In the genomic region with DNA sequence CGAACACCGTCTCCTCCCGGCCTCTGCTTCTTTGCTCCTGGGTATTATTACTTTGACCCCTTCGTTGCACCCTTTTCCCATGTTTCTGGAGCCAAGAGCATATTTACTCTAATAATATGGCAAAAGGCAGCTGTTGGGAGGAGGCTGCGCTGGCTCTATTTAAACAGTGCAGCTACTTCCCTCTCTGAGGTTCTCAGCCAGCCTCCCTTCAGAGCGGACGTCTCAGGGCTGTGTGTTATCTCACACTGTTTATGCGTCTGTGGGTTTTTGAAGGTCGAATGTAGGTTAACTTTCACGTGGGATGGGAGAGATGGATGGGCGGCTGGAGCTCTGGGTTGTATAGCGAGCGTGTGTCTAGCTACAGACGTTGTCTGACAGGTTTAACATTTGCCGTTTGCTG, we compare ENCODE assay signal across 18 cellular contexts. TPM values are rescaled to one million over a fixed set of nuclear protein-coding genes. Genes with fewer than 3 reads are reported as not detected.
DNase-seq lines count a peak whose midpoint lies in the region; ATAC-seq lines count a peak whose summit lies in the region.
"Had no signal": no experiment of that assay in that cellular context is flagged by ENCODE, and none has a peak within 500 bp of the region (broad histone marks: within the 10 kb centered on the region; RNA-seq: fewer than 3 reads in every experiment).

No MANE protein-coding gene starts in this region.

- H3K27ac ChIP-seq in stomach smooth muscle (ENCODE audit: low read length): no peak overlapping the region
- H3K27ac ChIP-seq: tibial artery had no signal

- POLR2A ChIA-PET in activated naive CD8-positive, alpha-beta T cell treated with anti-CD3 and anti-CD28 coated beads, Interleukin-2, amount 10 ng/mL, durations not matched to agents 7 days and 5 days (lab: Charles Lee): no interaction called here

- ATAC-seq in activated naive CD8-positive, alpha-beta T cell treated with anti-CD3 and anti-CD28 coated beads, Interleukin-2, amount 10 ng/mL, durations not matched to agents 7 days and 5 days (ENCODE audit: low read depth): peak; percentile 45
- ATAC-seq in GM21528 (IDR thresholded peaks at IDR 0.05; ENCODE audit: low FRiP score, unreplicated experiment): no peak
- ATAC-seq in activated T-helper 17 cell treated with anti-CD3 and anti-CD28 coated beads, Interleukin-2, amount 50 U/mL, for 72 hours (replicated peaks): no peak
- ATAC-seq: GM23338, left cardiac atrium, T-helper 17 cell had no signal

- H3K27me3 Mint-ChIP-seq in activated naive CD8-positive, alpha-beta T cell treated with anti-CD3 and anti-CD28 coated beads, Interleukin-2, amount 10 ng/mL, durations not matched to agents 7 days and 5 days: peaks cover 11% of the 10 kb centered on the region
- peaks cover 26% of the 10 kb centered on the region for H3K27me3 Mint-ChIP-seq in activated naive CD8-positive, alpha-beta T cell treated with anti-CD3 and anti-CD28 coated beads for 36 hours
- H3K27me3 Mint-ChIP-seq in activated T-helper 17 cell treated with anti-CD3 and anti-CD28 coated beads, Interleukin-2, amount 50 U/mL, for 72 hours: peaks cover 33% of the 10 kb centered on the region

- no peak overlapping the region for H3K4me3 Mint-ChIP-seq in activated naive CD8-positive, alpha-beta T cell treated with anti-CD3 and anti-CD28 coated beads, Interleukin-2, amount 10 ng/mL, durations not matched to agents 7 days and 5 days
- H3K4me3 Mint-ChIP-seq in activated naive CD8-positive, alpha-beta T cell treated with anti-CD3 and anti-CD28 coated beads for 36 hours: no peak overlapping the region
- H3K4me3 Mint-ChIP-seq in activated T-helper 17 cell treated with anti-CD3 and anti-CD28 coated beads, Interleukin-2, amount 50 U/mL, for 72 hours: no peak overlapping the region
- H3K4me3 Mint-ChIP-seq: GM23338, T-helper 17 cell had no signal

- H3K9me3 Mint-ChIP-seq in activated naive CD8-positive, alpha-beta T cell treated with anti-CD3 and anti-CD28 coated beads, Interleukin-2, amount 10 ng/mL, durations not matched to agents 7 days and 5 days: peaks cover 1% of the 10 kb centered on the region
- no peaks in the 10 kb centered on the region for H3K9me3 Mint-ChIP-seq in activated naive CD8-positive, alpha-beta T cell treated with anti-CD3 and anti-CD28 coated beads for 36 hours
- H3K9me3 Mint-ChIP-seq in activated T-helper 17 cell treated with anti-CD3 and anti-CD28 coated beads, Interleukin-2, amount 50 U/mL, for 72 hours: no peaks in the 10 kb centered on the region
- H3K9me3 Mint-ChIP-seq: GM23338 had no signal

- peak overlapping the region; percentile 32 to 44 for H3K4me3 ChIP-seq in stomach smooth muscle (ENCODE audit: low read length in 2 of 2)
- H3K4me3 ChIP-seq: GM23338, tibial artery had no signal

- peaks cover 10% of the 10 kb centered on the region for H3K4me1 Mint-ChIP-seq in activated naive CD8-positive, alpha-beta T cell treated with anti-CD3 and anti-CD28 coated beads, Interleukin-2, amount 10 ng/mL, durations not matched to agents 7 days and 5 days
- H3K4me1 Mint-ChIP-seq in activated naive CD8-positive, alpha-beta T cell treated with anti-CD3 and anti-CD28 coated beads for 36 hours: peaks cover 15% of the 10 kb centered on the region
- no peaks in the 10 kb centered on the region for H3K4me1 Mint-ChIP-seq in activated T-helper 17 cell treated with anti-CD3 and anti-CD28 coated beads, Interleukin-2, amount 50 U/mL, for 72 hours
- H3K4me1 Mint-ChIP-seq: GM23338 had no signal

- H3K9ac ChIP-seq in stomach smooth muscle (ENCODE audit: low read length in 2 of 2): peak overlapping the region in 1 of 2 donors; percentile 29

- H3K27ac Mint-ChIP-seq in activated naive CD8-positive, alpha-beta T cell treated with anti-CD3 and anti-CD28 coated beads, Interleukin-2, amount 10 ng/mL, durations not matched to agents 7 days and 5 days: no peak overlapping the region
- H3K27ac Mint-ChIP-seq in activated naive CD8-positive, alpha-beta T cell treated with anti-CD3 and anti-CD28 coated beads for 36 hours: no peak overlapping the region
- no peak overlapping the region for H3K27ac Mint-ChIP-seq in activated T-helper 17 cell treated with anti-CD3 and anti-CD28 coated beads, Interleukin-2, amount 50 U/mL, for 72 hours
- H3K27ac Mint-ChIP-seq: GM23338, T-helper 17 cell had no signal

- H3K4me1 ChIP-seq in stomach smooth muscle (ENCODE audit: control insufficient read depth, insufficient read depth, low read length): peaks cover 5% of the 10 kb centered on the region
- H3K4me1 ChIP-seq: tibial artery had no signal

- H3K36me3 ChIP-seq in stomach smooth muscle (ENCODE audit: control insufficient read depth in 2 of 2, insufficient read depth in 2 of 2, low read length in 2 of 2): no peaks in the 10 kb centered on the region
- H3K36me3 ChIP-seq: tibial artery had no signal

- no peaks in the 10 kb centered on the region for H3K36me3 Mint-ChIP-seq in activated naive CD8-positive, alpha-beta T cell treated with anti-CD3 and anti-CD28 coated beads, Interleukin-2, amount 10 ng/mL, durations not matched to agents 7 days and 5 days
- H3K36me3 Mint-ChIP-seq in activated naive CD8-positive, alpha-beta T cell treated with anti-CD3 and anti-CD28 coated beads for 36 hours: no peaks in the 10 kb centered on the region
- no peaks in the 10 kb centered on the region for H3K36me3 Mint-ChIP-seq in activated T-helper 17 cell treated with anti-CD3 and anti-CD28 coated beads, Interleukin-2, amount 50 U/mL, for 72 hours (ENCODE audit: low read depth)

- H3K9me3 ChIP-seq in stomach smooth muscle (ENCODE audit: control insufficient read depth in 2 of 2, low read length in 2 of 2): no peaks in the 10 kb centered on the region
- H3K9me3 ChIP-seq: tibial artery had no signal

- H3K27me3 ChIP-seq in stomach smooth muscle (ENCODE audit: control insufficient read depth in 1 of 2, insufficient read depth in 2 of 2, low read length in 2 of 2): peaks cover 0 to 13% of the 10 kb centered on the region in 2 donors

- no peak for DNase-seq in activated naive CD8-positive, alpha-beta T cell treated with anti-CD3 and anti-CD28 coated beads, Interleukin-2, amount 10 ng/mL, durations not matched to agents 7 days and 5 days
- DNase-seq in activated naive CD8-positive, alpha-beta T cell treated with anti-CD3 and anti-CD28 coated beads for 36 hours: no peak
- DNase-seq in SKM-1 treated with dmso at 0.1 percent for 144 hours (lab: John Stamatoyannopoulos, UW; ENCODE audit: unreplicated experiment) (peak; percentile 62), left kidney (ENCODE audit: low read depth, low spot score) (peak; percentile 49), NCI-H748 (lab: John Stamatoyannopoulos, UW; ENCODE audit: unreplicated experiment) (no peak)
- DNase-seq: activated T-cell treated with anti-CD3 and anti-CD28 coated beads, Interleukin-2, amount 50 U/mL, for 48 hours; anterior cingulate cortex; cortex of kidney; hippocampal formation; left cardiac atrium; NCI-H69; stimulated activated CD4-positive, alpha-beta T cell treated with anti-CD3 and anti-CD28 coated beads, Interleukin-1b, Interleukin-23, amount 100 ng/mL, for 48 hours; T-helper 17 cell; tibial artery had no signal

RNA-seq across cellular contexts. Expression of gene COX4I1, which starts 45.3 kb away (rescaled TPM):
- 100 to 1,000 TPM; 489 to 502 TPM for total RNA-seq in activated naive CD8-positive, alpha-beta T cell treated with anti-CD3 and anti-CD28 coated beads, Interleukin-2, amount 10 ng/mL, durations not matched to agents 7 days and 5 days
- total RNA-seq in activated naive CD8-positive, alpha-beta T cell treated with anti-CD3 and anti-CD28 coated beads for 36 hours: 100 to 1,000 TPM; 524 to 548 TPM
- 100 to 1,000 TPM; 415 to 467 TPM for total RNA-seq in activated T-helper 17 cell treated with anti-CD3 and anti-CD28 coated beads, Interleukin-2, amount 50 U/mL, for 72 hours

RNA-seq across cellular contexts. Expression of gene EMC8, which starts 45.4 kb away (rescaled TPM):
- total RNA-seq in activated naive CD8-positive, alpha-beta T cell treated with anti-CD3 and anti-CD28 coated beads, Interleukin-2, amount 10 ng/mL, durations not matched to agents 7 days and 5 days: 10 to 100 TPM; 29.2 to 34.1 TPM
- 10 to 100 TPM; 49.4 to 51.0 TPM for total RNA-seq in activated naive CD8-positive, alpha-beta T cell treated with anti-CD3 and anti-CD28 coated beads for 36 hours
- total RNA-seq in activated T-helper 17 cell treated with anti-CD3 and anti-CD28 coated beads, Interleukin-2, amount 50 U/mL, for 72 hours: 10 to 100 TPM; 17.4 to 42.7 TPM

RNA-seq across cellular contexts. Expression of gene IRF8, which starts 54.2 kb away (rescaled TPM):
- total RNA-seq in activated naive CD8-positive, alpha-beta T cell treated with anti-CD3 and anti-CD28 coated beads, Interleukin-2, amount 10 ng/mL, durations not matched to agents 7 days and 5 days: 10 to 100 TPM; 27.8 to 30.8 TPM
- total RNA-seq in activated naive CD8-positive, alpha-beta T cell treated with anti-CD3 and anti-CD28 coated beads for 36 hours: 100 to 1,000 TPM; 230 to 234 TPM
- total RNA-seq in activated T-helper 17 cell treated with anti-CD3 and anti-CD28 coated beads, Interleukin-2, amount 50 U/mL, for 72 hours: 10 to 100 TPM in 1 of 2 donors, 1 to 10 TPM in 1; 6.3 to 12.1 TPM

Comparison
In these comparisons a context has a peak if more than half of its experiments do, and no peak if none do; other contexts are left out.
1. RNA of gene IRF8, which starts 54.2 kb away (total RNA-seq): 230 to 234 TPM in activated naive CD8-positive, alpha-beta T cell treated with anti-CD3 and anti-CD28 coated beads for 36 hours; 27.8 to 30.8 TPM in activated naive CD8-positive, alpha-beta T cell treated with anti-CD3 and anti-CD28 coated beads, Interleukin-2, amount 10 ng/mL, durations not matched to agents 7 days and 5 days and 6.3 to 12.1 TPM in activated T-helper 17 cell treated with anti-CD3 and anti-CD28 coated beads, Interleukin-2, amount 50 U/mL, for 72 hours; every median in the first group is over 4 times any median in the second.
2. DNase-seq: peak in SKM-1 treated with dmso at 0.1 percent for 144 hours (single experiment) and left kidney (single experiment); none in activated naive CD8-positive, alpha-beta T cell treated with anti-CD3 and anti-CD28 coated beads, Interleukin-2, amount 10 ng/mL, durations not matched to agents 7 days and 5 days (single experiment), activated naive CD8-positive, alpha-beta T cell treated with anti-CD3 and anti-CD28 coated beads for 36 hours (single experiment) and NCI-H748 (single experiment).